Comparison of ENCODE assay signal across 8 cellular contexts in genomic region chr3:155869664-155870063, GRCh38. TPM values are rescaled to one million over a fixed set of nuclear protein-coding genes. Genes with fewer than 3 reads are reported as not detected.
DNase-seq lines count a peak whose midpoint lies in the region; ATAC-seq and TF ChIP-seq lines count a peak whose summit lies in the region.

No MANE protein-coding gene starts in this region.

- H3K27me3 Mint-ChIP-seq in CD14-positive monocyte (ENCODE audit: low read depth in 3 of 3): peaks cover 0 to 5% (median 2%) of the 10 kb centered on the region in 3 donors

- peaks cover 18% of the 10 kb centered on the region for H3F3A ChIP-seq in MM.1S (ENCODE audit: insufficient read depth, low read length)

- no peak overlapping the region for H2BK5ac ChIP-seq in neuronal stem cell (ENCODE audit: low read length)

- no peak overlapping the region for H2BK12ac ChIP-seq in neuronal stem cell (ENCODE audit: low read length)

- H3K36me3 ChIP-seq in MM.1S (replicated peaks; ENCODE audit: insufficient read depth, low read length): no peaks in the 10 kb centered on the region
- no peaks in the 10 kb centered on the region for H3K36me3 ChIP-seq in effector memory CD4-positive, alpha-beta T cell (ENCODE audit: control insufficient read depth, insufficient read depth, low read length)
- peaks cover 0 to 10% of the 10 kb centered on the region in 2 donors for H3K36me3 ChIP-seq in neuronal stem cell (replicated peaks in 1 of 2; ENCODE audit: control insufficient read depth in 2 of 2, insufficient read depth in 2 of 2, low read length in 2 of 2)

- no peaks in the 10 kb centered on the region for H3K36me3 Mint-ChIP-seq in CD14-positive monocyte

- H4K20me1 ChIP-seq in MM.1S (ENCODE audit: insufficient read depth, low read length): peaks cover 21% of the 10 kb centered on the region

- intact Hi-C loops in CD14-positive monocyte (cut with micrococcal nuclease): loop anchor here (2.0 to 10.0 kb wide), 4 partner anchors 15 to 1545 kb away; partner anchors contain the start of genes C3orf33 (in 2 of the 2), DHX36 (in 1 of the 2) and SLC33A1 (in 1 of the 2)

- H3K18ac ChIP-seq in neuronal stem cell (ENCODE audit: low read length): no peak overlapping the region

- no peak overlapping the region for H3K14ac ChIP-seq in neuronal stem cell (ENCODE audit: low read length)

- H3K4me3 Mint-ChIP-seq in CD14-positive monocyte: peak overlapping the region; percentile 89 to 95

- H3K27ac Mint-ChIP-seq in CD14-positive monocyte: peak overlapping the region; percentile 85 to 96 (median 95)

- peak overlapping the region; percentile 74 for H3K9ac ChIP-seq in MM.1S (ENCODE audit: low read length)
- H3K9ac ChIP-seq in neuronal stem cell (ENCODE audit: low read depth, low read length, poor library complexity): no peak overlapping the region

- no peaks in the 10 kb centered on the region for H3K27me3 ChIP-seq in MM.1S (replicated peaks; ENCODE audit: insufficient read depth, low read length)
- no peaks in the 10 kb centered on the region for H3K27me3 ChIP-seq in effector memory CD4-positive, alpha-beta T cell (replicated peaks; ENCODE audit: control insufficient read depth, insufficient read depth, low read length, poor library complexity, severe bottlenecking)
- H3K27me3 ChIP-seq in neuronal stem cell (ENCODE audit: control insufficient read depth in 3 of 3, insufficient read depth in 3 of 3, low read depth in 1 of 3, low read length in 3 of 3): no peaks in the 10 kb centered on the region

- DNase-seq in CD14-positive monocyte (ENCODE audit: low spot score) (no peak), MM.1S (no peak), neuronal stem cell (ENCODE audit: low spot score) (no peak), SHP77 treated with DMSO at 0.1 percent for 48 hours (lab: John Stamatoyannopoulos, UW) (no peak)
- DNase-seq in effector memory CD4-positive, alpha-beta T cell: no peak

- H3K79me1 ChIP-seq in neuronal stem cell (ENCODE audit: low read depth, low read length): peaks cover 7% of the 10 kb centered on the region

- H3K23ac ChIP-seq in neuronal stem cell (ENCODE audit: low read depth, low read length, poor library complexity): no peak overlapping the region

- peak overlapping the region; percentile 68; the same call in 1 of the 2 replicates for H3K27ac ChIP-seq in MM.1S (ENCODE audit: low read length)
- peak overlapping the region; percentile 82 for H3K27ac ChIP-seq in effector memory CD4-positive, alpha-beta T cell (ENCODE audit: insufficient read depth, low read length, poor library complexity, severe bottlenecking)
- peak overlapping the region; percentile 87 for H3K27ac ChIP-seq in neuronal stem cell (replicated peaks; ENCODE audit: low read length)

- no peaks in the 10 kb centered on the region for H3K9me2 ChIP-seq in MM.1S (replicated peaks; ENCODE audit: insufficient read depth, low read length)

- peaks cover 23% of the 10 kb centered on the region for H3K4me1 Mint-ChIP-seq in CD14-positive monocyte

- H3K4me2 ChIP-seq in MM.1S (ENCODE audit: low read depth, low read length) (peak overlapping the region; percentile 97), neuronal stem cell (ENCODE audit: insufficient read depth, low read length, poor library complexity, severe bottlenecking) (peak overlapping the region; percentile 48)

- no peak overlapping the region for H2AK5ac ChIP-seq in neuronal stem cell (ENCODE audit: low read depth, low read length)

- no CpG with 5 or more reads among the region's 3 CpGs for WGBS in neuronal stem cell (ENCODE audit: extremely low coverage in 2 of 2, insufficient read length in 2 of 2, insufficient replicate concordance in 1 of 2), 2 donors

- peak overlapping the region; percentile 94 for H2AFZ ChIP-seq in MM.1S (ENCODE audit: low read length)
- peak overlapping the region; percentile 86 for H2AFZ ChIP-seq in neuronal stem cell (ENCODE audit: low read length)

- H2BK15ac ChIP-seq in neuronal stem cell (ENCODE audit: low read length): no peak overlapping the region

- H3K9me3 Mint-ChIP-seq in CD14-positive monocyte: peaks cover 0 to 3% (median 0%) of the 10 kb centered on the region in 7 donors

- no peak overlapping the region for H2BK120ac ChIP-seq in neuronal stem cell (ENCODE audit: low read depth, low read length)

- H3K79me2 ChIP-seq in MM.1S (ENCODE audit: low read length): peaks cover 42% of the 10 kb centered on the region

- no peak for ATAC-seq in HG03045 (IDR thresholded peaks at IDR 0.05; ENCODE audit: unreplicated experiment)
- no peak for ATAC-seq in HG02870 (IDR thresholded peaks at IDR 0.05; ENCODE audit: unreplicated experiment)
- ATAC-seq in HG03521 (IDR thresholded peaks at IDR 0.05; ENCODE audit: unreplicated experiment): no peak

- H4K91ac ChIP-seq in neuronal stem cell (ENCODE audit: low read depth, low read length, poor library complexity): no peak overlapping the region

- H3K4me3 ChIP-seq in MM.1S (ENCODE audit: low read length): peak overlapping the region; percentile 63
- peak overlapping the region; percentile 48 for H3K4me3 ChIP-seq in effector memory CD4-positive, alpha-beta T cell (ENCODE audit: insufficient read depth, low read depth, low read length, poor library complexity, severe bottlenecking)
- H3K4me3 ChIP-seq in neuronal stem cell (ENCODE audit: low read length in 2 of 2): peak overlapping the region in 1 of 2 donors; percentile 48

- H3K4ac ChIP-seq in neuronal stem cell (ENCODE audit: low read length): no peak overlapping the region

- no peak overlapping the region for H4K8ac ChIP-seq in neuronal stem cell (ENCODE audit: low read depth, low read length)

- no peak for TF ChIP-seq CTCF in CD14-positive monocyte (IDR thresholded peaks at IDR 0.05)
- TF ChIP-seq CTCF in MM.1S (IDR thresholded peaks at IDR 0.05; ENCODE audit: low read length): no peak

- H3K4me1 ChIP-seq in MM.1S (ENCODE audit: low read length) (peaks cover 17% of the 10 kb centered on the region), neuronal stem cell (ENCODE audit: control insufficient read depth in 2 of 2, insufficient read depth in 1 of 2, low read depth in 1 of 2, low read length in 2 of 2) (peaks cover 3 to 7% of the 10 kb centered on the region in 2 donors)
- peaks cover 11% of the 10 kb centered on the region for H3K4me1 ChIP-seq in effector memory CD4-positive, alpha-beta T cell (ENCODE audit: control insufficient read depth, insufficient read depth, low read length, poor library complexity, severe bottlenecking)

- no peaks in the 10 kb centered on the region for H3K9me3 ChIP-seq in MM.1S (replicated peaks; ENCODE audit: insufficient read depth, low read length)
- H3K9me3 ChIP-seq in effector memory CD4-positive, alpha-beta T cell (ENCODE audit: control insufficient read depth, low read length): no peaks in the 10 kb centered on the region
- peaks cover 0 to 9% of the 10 kb centered on the region in 2 donors for H3K9me3 ChIP-seq in neuronal stem cell (replicated peaks in 1 of 2; ENCODE audit: control insufficient read depth in 2 of 2, insufficient read depth in 1 of 2, low read depth in 1 of 2, low read length in 2 of 2)

RNA-seq across cellular contexts. Expression of gene GMPS, which starts 0.8 kb away (rescaled TPM):
- polyA plus RNA-seq in CD14-positive monocyte: 10 to 100 TPM; 27.4 to 43.4 TPM
- polyA plus RNA-seq in neuronal stem cell (2013, experiment 1 of 2): 113 TPM
- 112 TPM for polyA plus RNA-seq in neuronal stem cell (2013, experiment 2 of 2)

RNA-seq across cellular contexts. Expression of gene SLC33A1, which starts 15.4 kb away (rescaled TPM):
- polyA plus RNA-seq in CD14-positive monocyte: 10 to 100 TPM; 15.0 to 19.1 TPM
- polyA plus RNA-seq in neuronal stem cell (2013, experiment 1 of 2): 9.8 TPM
- 10.2 TPM for polyA plus RNA-seq in neuronal stem cell (2013, experiment 2 of 2)
